ENCODE assay signal across 1 cellular context in the genomic region with DNA sequence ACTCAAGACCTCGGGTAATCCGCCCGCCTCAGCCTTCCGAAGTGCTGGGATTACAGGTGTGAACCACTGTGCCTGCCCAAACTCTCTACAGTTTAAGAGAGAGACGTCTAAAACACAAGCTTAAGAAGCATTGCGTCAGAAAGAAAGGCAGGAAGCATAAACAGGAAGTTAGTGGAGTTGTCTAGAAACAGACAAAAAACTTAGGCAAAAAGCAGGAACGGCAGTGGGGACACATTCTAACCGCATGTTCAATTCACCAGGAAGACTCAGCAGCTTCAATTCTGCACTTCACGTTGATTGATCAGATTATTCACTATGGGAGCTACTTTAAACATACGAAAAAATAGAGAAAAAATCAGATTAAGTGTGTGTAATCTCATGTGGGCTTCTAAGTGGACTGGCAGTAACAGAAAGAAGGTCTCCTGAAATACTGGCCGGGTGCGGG.
TF ChIP-seq lines count a peak whose summit lies in the region.

No MANE protein-coding gene starts in this region.

TF ChIP-seq in H1, 55 proteins besides CTCF, POLR2A, EP300 and RAD21:
- TF ChIP-seq ASH2L (IDR thresholded peaks at IDR 0.05; ENCODE audit: low read length) (no peak), SIX5 (IDR thresholded peaks at IDR 0.05; ENCODE audit: low read depth, low read length) (no peak), SRF (IDR thresholded peaks at IDR 0.05; ENCODE audit: low read depth, low read length) (no peak), RXRA (IDR thresholded peaks at IDR 0.05; ENCODE audit: insufficient read depth, low read depth, low read length) (no peak), POLR2AphosphoS5 (IDR thresholded peaks at IDR 0.05; ENCODE audit: low read depth, low read length) (no peak), CBX5 (IDR thresholded peaks at IDR 0.05; ENCODE audit: low read depth, low read length) (no peak), NRF1 (IDR thresholded peaks at IDR 0.05; ENCODE audit: low read depth, low read length) (no peak), SP1 (IDR thresholded peaks at IDR 0.05; ENCODE audit: low read depth, low read length) (no peak), SAP30 (IDR thresholded peaks at IDR 0.05; ENCODE audit: insufficient read depth, insufficient replicate concordance, low read length) (no peak), TAF1 (IDR thresholded peaks at IDR 0.05; ENCODE audit: low read depth, low read length) (no peak), EGR1 (IDR thresholded peaks at IDR 0.05; ENCODE audit: borderline replicate concordance, low read depth, low read length) (no peak), KDM4A (IDR thresholded peaks at IDR 0.05; ENCODE audit: low read depth, low read length, severe bottlenecking) (no peak), EZH2 (IDR thresholded peaks at IDR 0.05; ENCODE audit: low read depth, low read length, severe bottlenecking) (no peak), GABPA (IDR thresholded peaks at IDR 0.05; ENCODE audit: borderline replicate concordance, insufficient read depth, low read length) (no peak)
- TF ChIP-seq, protein P1, sequence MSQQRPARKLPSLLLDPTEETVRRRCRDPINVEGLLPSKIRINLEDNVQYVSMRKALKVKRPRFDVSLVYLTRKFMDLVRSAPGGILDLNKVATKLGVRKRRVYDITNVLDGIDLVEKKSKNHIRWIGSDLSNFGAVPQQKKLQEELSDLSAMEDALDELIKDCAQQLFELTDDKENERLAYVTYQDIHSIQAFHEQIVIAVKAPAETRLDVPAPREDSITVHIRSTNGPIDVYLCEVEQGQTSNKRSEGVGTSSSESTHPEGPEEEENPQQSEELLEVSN (IDR thresholded peaks at IDR 0.05): no peak
